ENCODE assay signal across 38 cellular contexts in genomic region chr9:97408562-97408961, GRCh38.
"Had no signal": no experiment of that assay in that cellular context is flagged by ENCODE, and none has a peak within 500 bp of the region (broad histone marks: within the 10 kb centered on the region; RNA-seq: fewer than 3 reads in every experiment).

No MANE protein-coding gene starts in this region.

- H3K4me1 ChIP-seq: breast epithelium had no signal

- H3K36me3 Mint-ChIP-seq: activated naive CD8-positive, alpha-beta T cell treated with anti-CD3 and anti-CD28 coated beads for 36 hours; brain had no signal

- H3K4me3 ChIP-seq: adrenal gland, ascending aorta, body of pancreas, breast epithelium, cardiac muscle cell had no signal

- H3K4me3 Mint-ChIP-seq: activated naive CD4-positive, alpha-beta T cell treated with anti-CD3 and anti-CD28 coated beads for 36 hours; activated naive CD4-positive, alpha-beta T cell treated with anti-CD3 and anti-CD28 coated beads, Interleukin-2, amount 10 ng/mL, durations not matched to agents 7 days and 5 days; activated naive CD4-positive, alpha-beta T cell treated with anti-CD3 and anti-CD28 coated beads, Interleukin-2, amount 50 U/mL, for 24 hours; activated naive CD8-positive, alpha-beta T cell; activated naive CD8-positive, alpha-beta T cell treated with anti-CD3 and anti-CD28 coated beads for 36 hours; activated naive CD8-positive, alpha-beta T cell treated with anti-CD3 and anti-CD28 coated beads, Interleukin-2, amount 10 ng/mL, durations not matched to agents 7 days and 5 days; activated naive CD8-positive, alpha-beta T cell treated with anti-CD3 and anti-CD28 coated beads, Interleukin-2, amount 50 U/mL, for 24 hours; activated T-cell treated with anti-CD3 and anti-CD28 coated beads, Interleukin-2, amount 50 U/mL, for 24 hours; activated T-cell treated with anti-CD3 and anti-CD28 coated beads, Interleukin-2, amount 50 U/mL, for 4 hours; activated T-cell treated with anti-CD3 and anti-CD28 coated beads, Interleukin-2, amount 50 U/mL, for 72 hours; activated T-helper 1 cell treated with anti-CD3 and anti-CD28 coated beads, Interleukin-12 subunit alpha, Interleukin-12 subunit beta, Interleukin-2, Interleukin-4 antibody, amounts not matched to agents 30 ng/mL and 10 ng/mL and 1 ng/mL, durations not matched to agents 14 hours and 24 hours and 36 hours; activated T-helper 17 cell treated with anti-CD3 and anti-CD28 coated beads, Interleukin-2, amount 50 U/mL, for 72 hours; central memory CD8-positive, alpha-beta T cell had no signal

- H3K36me3 ChIP-seq: adrenal gland, ascending aorta, brain microvascular endothelial cell, breast epithelium, cardiac muscle cell had no signal

- H3K27ac ChIP-seq: adrenal gland, ascending aorta, body of pancreas, brain microvascular endothelial cell, breast epithelium, cardiac muscle cell had no signal

- H3K9me3 ChIP-seq: body of pancreas had no signal

- H3K27me3 ChIP-seq: adrenal gland, ascending aorta, body of pancreas, breast epithelium had no signal

- ATAC-seq: activated naive CD4-positive, alpha-beta T cell treated with anti-CD3 and anti-CD28 coated beads, Interleukin-2, amount 50 U/mL, for 72 hours; activated naive CD8-positive, alpha-beta T cell treated with anti-CD3 and anti-CD28 coated beads, Interleukin-2, amount 50 U/mL, for 24 hours; activated T-cell treated with anti-CD3 and anti-CD28 coated beads, Interleukin-2, amount 50 U/mL, for 4 hours; activated T-cell treated with anti-CD3 and anti-CD28 coated beads, Interleukin-2, amount 50 U/mL, for 72 hours; activated T-helper 17 cell treated with anti-CD3 and anti-CD28 coated beads, Interleukin-2, amount 50 U/mL, for 72 hours; body of pancreas had no signal

- H3K27ac Mint-ChIP-seq: activated naive CD4-positive, alpha-beta T cell treated with anti-CD3 and anti-CD28 coated beads for 36 hours; activated naive CD4-positive, alpha-beta T cell treated with anti-CD3 and anti-CD28 coated beads, Interleukin-2, amount 10 ng/mL, durations not matched to agents 7 days and 5 days; activated naive CD4-positive, alpha-beta T cell treated with anti-CD3 and anti-CD28 coated beads, Interleukin-2, amount 50 U/mL, for 24 hours; activated naive CD4-positive, alpha-beta T cell treated with anti-CD3 and anti-CD28 coated beads, Interleukin-2, amount 50 U/mL, for 72 hours; activated naive CD8-positive, alpha-beta T cell; activated naive CD8-positive, alpha-beta T cell treated with anti-CD3 and anti-CD28 coated beads for 36 hours; activated naive CD8-positive, alpha-beta T cell treated with anti-CD3 and anti-CD28 coated beads, Interleukin-2, amount 10 ng/mL, durations not matched to agents 7 days and 5 days; activated naive CD8-positive, alpha-beta T cell treated with anti-CD3 and anti-CD28 coated beads, Interleukin-2, amount 50 U/mL, for 24 hours; activated T-cell treated with anti-CD3 and anti-CD28 coated beads, Interleukin-2, amount 50 U/mL, for 24 hours; activated T-cell treated with anti-CD3 and anti-CD28 coated beads, Interleukin-2, amount 50 U/mL, for 72 hours; activated T-helper 1 cell treated with anti-CD3 and anti-CD28 coated beads, Interleukin-12 subunit alpha, Interleukin-12 subunit beta, Interleukin-2, Interleukin-4 antibody, amounts not matched to agents 30 ng/mL and 10 ng/mL and 1 ng/mL, durations not matched to agents 14 hours and 24 hours and 36 hours; activated T-helper 17 cell treated with anti-CD3 and anti-CD28 coated beads, Interleukin-2, amount 50 U/mL, for 72 hours; activated T-helper 2 cell treated with anti-CD3 and anti-CD28 coated beads, Interferon-gamma antibody, Interleukin-2, Interleukin-4, amounts not matched to agents 10 μg/mL and 5 μg/mL and 100 μg/mL, durations not matched to agents 14 hours and 24 hours and 36 hours; brain had no signal

- DNase-seq: activated effector memory CD4-positive, alpha-beta T cell treated with anti-CD3 and anti-CD28 coated beads, Interleukin-2, amount 50 U/mL, for 16 hours; activated effector memory CD4-positive, alpha-beta T cell treated with Interleukin-2 at 50 U/mL for 16 hours; activated gamma-delta T cell; activated gamma-delta T cell treated with Interleukin-2 at 50 U/mL for 16 hours; activated naive CD4-positive, alpha-beta T cell; activated naive CD4-positive, alpha-beta T cell treated with anti-CD3 and anti-CD28 coated beads for 36 hours; activated naive CD4-positive, alpha-beta T cell treated with anti-CD3 and anti-CD28 coated beads, Interleukin-2, amount 10 ng/mL, durations not matched to agents 7 days and 5 days; activated naive CD4-positive, alpha-beta T cell treated with anti-CD3 and anti-CD28 coated beads, Interleukin-2, amount 50 U/mL, for 16 hours; activated naive CD4-positive, alpha-beta T cell treated with Interleukin-2 at 50 U/mL for 16 hours; activated naive CD8-positive, alpha-beta T cell treated with anti-CD3 and anti-CD28 coated beads for 36 hours; activated naive CD8-positive, alpha-beta T cell treated with anti-CD3 and anti-CD28 coated beads, Interleukin-2, amount 10 ng/mL, durations not matched to agents 7 days and 5 days; activated naive CD8-positive, alpha-beta T cell treated with anti-CD3 and anti-CD28 coated beads, Interleukin-2, amount 50 U/mL, for 24 hours; activated T-cell treated with anti-CD3 and anti-CD28 coated beads, Interleukin-2, amount 50 U/mL, for 1 hour; activated T-cell treated with anti-CD3 and anti-CD28 coated beads, Interleukin-2, amount 50 U/mL, for 24 hours; activated T-cell treated with anti-CD3 and anti-CD28 coated beads, Interleukin-2, amount 50 U/mL, for 4 hours; activated T-cell treated with anti-CD3 and anti-CD28 coated beads, Interleukin-2, amount 50 U/mL, for 48 hours; activated T-cell treated with anti-CD3 and anti-CD28 coated beads, Interleukin-2, amount 50 U/mL, for 72 hours; adrenal gland; amniotic stem cell; amygdala; anterior cingulate cortex; aorta; body of pancreas; brain microvascular endothelial cell; caudate nucleus; central memory CD4-positive, alpha-beta T cell; cerebellar nuclear complex had no signal
